ENCODE assay signal across 10 cellular contexts in genomic region chr7:142445019-142445686, GRCh38.
A peak's percentile ranks its signal among the peaks of the same experiment; 100 is the strongest.
DNase-seq lines count a peak whose midpoint lies in the region; ATAC-seq, FAIRE-seq and TF ChIP-seq lines count a peak whose summit lies in the region.
"Had no signal": no experiment of that assay in that cellular context is flagged by ENCODE, and none has a peak within 500 bp of the region (broad histone marks: within the 10 kb centered on the region; RNA-seq: fewer than 3 reads in every experiment).

No MANE protein-coding gene starts in this region.

- no peaks in the 10 kb centered on the region for H3K9me3 ChIP-seq in keratinocyte (ENCODE audit: control insufficient read depth, low read depth, low read length)

- no peak for TF ChIP-seq CTCF in Calu3 (IDR thresholded peaks at IDR 0.05; ENCODE audit: unreplicated experiment)
- 0 out of 2 replicates have a peak, but pooled peaks have one; percentile 18 for TF ChIP-seq CTCF in KMS-11 (conservative IDR thresholded peaks at IDR 0.05; ENCODE audit: low read depth, low read length)
- peak; percentile 22 to 50 (median 47) for TF ChIP-seq CTCF in keratinocyte (optimal IDR thresholded peaks at IDR 0.05 in 1 of 3, IDR thresholded peaks at IDR 0.05 in 1 of 3, conservative IDR thresholded peaks at IDR 0.05 in 1 of 3; ENCODE audit: extremely low read depth in 1 of 3, insufficient read depth in 2 of 3, low read length in 3 of 3)

- H3K9me1 ChIP-seq in keratinocyte (ENCODE audit: control insufficient read depth, extremely low read depth, insufficient read depth, low read length) = no peaks in the 10 kb centered on the region

- H2AFZ ChIP-seq in KMS-11 (ENCODE audit: low read depth) (no peak overlapping the region), keratinocyte (ENCODE audit: control insufficient read depth, low read length) (no peak overlapping the region)

- CTCF ChIA-PET in Calu3 (lab: Charles Lee) = no interaction called here

- intact Hi-C loops in Calu3 (cut with micrococcal nuclease; ENCODE audit: unreplicated experiment) = no loop called here

- H3K4me1 Mint-ChIP-seq in Calu3 (ENCODE audit: low read depth, unreplicated experiment) = peaks cover 11% of the 10 kb centered on the region
- H3K4me1 Mint-ChIP-seq in activated T-cell treated with anti-CD3 and anti-CD28 coated beads, Interleukin-2, amount 50 U/mL, for 4 hours (ENCODE audit: low read depth) = peaks cover 37% of the 10 kb centered on the region

- no peak overlapping the region for H3K27ac Mint-ChIP-seq in Calu3 (ENCODE audit: unreplicated experiment)

- H3K9ac ChIP-seq in KMS-11 (no peak overlapping the region), keratinocyte (ENCODE audit: control insufficient read depth, extremely low read depth, insufficient read depth, low read length) (no peak overlapping the region)

- no peak for ATAC-seq in activated T-cell treated with anti-CD3 and anti-CD28 coated beads, Interleukin-2, amount 50 U/mL, for 4 hours
- ATAC-seq in GM18867 (IDR thresholded peaks at IDR 0.05; ENCODE audit: unreplicated experiment) (no peak), HG02885 (IDR thresholded peaks at IDR 0.05; ENCODE audit: poor library complexity, unreplicated experiment) (no peak), GM21381 (IDR thresholded peaks at IDR 0.05; ENCODE audit: unreplicated experiment) (no peak)

- DNase-seq in Calu3 = peak; percentile 9
- peak; percentile 18 for DNase-seq in activated T-cell treated with anti-CD3 and anti-CD28 coated beads, Interleukin-2, amount 50 U/mL, for 4 hours
- no peak for DNase-seq in keratinocyte (ENCODE audit: low read depth, low spot score)
- DNase-seq in KG1 (lab: John Stamatoyannopoulos, UW) = no peak
- DNase-seq: erythroblast, NCI-H2107 had no signal

- BruUV-seq in Calu3 (replicated peaks; lab: Mats Ljungman, UMichigan) = no TSS peak

- no peaks in the 10 kb centered on the region for H3K36me3 Mint-ChIP-seq in Calu3 (ENCODE audit: insufficient read depth, unreplicated experiment)
- no peaks in the 10 kb centered on the region for H3K36me3 Mint-ChIP-seq in activated T-cell treated with anti-CD3 and anti-CD28 coated beads, Interleukin-2, amount 50 U/mL, for 4 hours (ENCODE audit: insufficient read depth)

- H3K4me3 Mint-ChIP-seq in Calu3 (ENCODE audit: low read depth, unreplicated experiment) = no peak overlapping the region
- no peak overlapping the region for H3K4me3 Mint-ChIP-seq in activated T-cell treated with anti-CD3 and anti-CD28 coated beads, Interleukin-2, amount 50 U/mL, for 4 hours

- H3K27ac ChIP-seq in KMS-11 = no peak overlapping the region
- H3K27ac ChIP-seq in keratinocyte (ENCODE audit: control insufficient read depth, insufficient read depth, low read length) = no peak overlapping the region

- H3K79me2 ChIP-seq in KMS-11 (ENCODE audit: insufficient read depth, low read depth) = no peaks in the 10 kb centered on the region
- H3K79me2 ChIP-seq in keratinocyte (ENCODE audit: control insufficient read depth, insufficient read depth, low read length) = no peaks in the 10 kb centered on the region

- H3K4me3 ChIP-seq in KMS-11 (IDR thresholded peaks at IDR 0.05; ENCODE audit: insufficient read depth, low read depth, low read length) (no peak overlapping the region), keratinocyte (ENCODE audit: control insufficient read depth in 2 of 3, extremely low read depth in 1 of 3, insufficient read depth in 2 of 3, low read depth in 1 of 3, low read length in 3 of 3) (no peak overlapping the region)

- H3K4me2 ChIP-seq in KMS-11 = no peak overlapping the region
- H3K4me2 ChIP-seq in keratinocyte (ENCODE audit: control insufficient read depth, extremely low read depth, insufficient read depth, low read depth, low read length) = no peak overlapping the region

- H4K20me1 ChIP-seq in KMS-11 (ENCODE audit: insufficient read depth) (no peaks in the 10 kb centered on the region), keratinocyte (ENCODE audit: control insufficient read depth, extremely low read depth, insufficient read depth, low read length) (no peaks in the 10 kb centered on the region)

- dilution Hi-C loops in keratinocyte (cut with MboI; ENCODE audit: extremely low pct_ligation_motif_present, low sequenced_read_pairs) = no loop called here

- H3K9me3 Mint-ChIP-seq in Calu3 (ENCODE audit: low read depth, unreplicated experiment) = no peaks in the 10 kb centered on the region
- no peaks in the 10 kb centered on the region for H3K9me3 Mint-ChIP-seq in activated T-cell treated with anti-CD3 and anti-CD28 coated beads, Interleukin-2, amount 50 U/mL, for 4 hours

- H3K27me3 ChIP-seq in KMS-11 (ENCODE audit: insufficient read depth, low read depth) (no peaks in the 10 kb centered on the region), keratinocyte (ENCODE audit: control insufficient read depth, extremely low read depth, insufficient read depth, low read length) (no peaks in the 10 kb centered on the region)

- H3K36me3 ChIP-seq in KMS-11 (ENCODE audit: insufficient read depth) = no peaks in the 10 kb centered on the region
- H3K36me3 ChIP-seq in keratinocyte (ENCODE audit: control insufficient read depth in 2 of 2, extremely low read depth in 1 of 2, insufficient read depth in 2 of 2, low read length in 2 of 2) = no peaks in the 10 kb centered on the region

- FAIRE-seq in keratinocyte (lab: Jason Lieb, UNC) = no peak

- no peaks in the 10 kb centered on the region for H3K4me1 ChIP-seq in KMS-11 (ENCODE audit: low read depth, poor library complexity, severe bottlenecking)
- peaks cover 9% of the 10 kb centered on the region for H3K4me1 ChIP-seq in keratinocyte (ENCODE audit: control insufficient read depth, extremely low read depth, insufficient read depth, low read length)

- H3K27me3 Mint-ChIP-seq in Calu3 (ENCODE audit: unreplicated experiment) = peaks cover 33% of the 10 kb centered on the region
- peaks cover 3% of the 10 kb centered on the region for H3K27me3 Mint-ChIP-seq in activated T-cell treated with anti-CD3 and anti-CD28 coated beads, Interleukin-2, amount 50 U/mL, for 4 hours (ENCODE audit: low read depth)

Comparison
In these comparisons a context has a peak if more than half of its experiments do, and no peak if none do; other contexts are left out.
1. DNase-seq: peak in Calu3 (single experiment) and activated T-cell treated with anti-CD3 and anti-CD28 coated beads, Interleukin-2, amount 50 U/mL, for 4 hours (single experiment); none in keratinocyte (single experiment) and KG1 (single experiment).